11 cellular contexts compared by ENCODE assay signal in genomic region chr10:106401161-106401560, GRCh38.
A peak's percentile ranks its signal among the peaks of the same experiment; 100 is the strongest.
DNase-seq lines count a peak whose midpoint lies in the region; ATAC-seq and TF ChIP-seq lines count a peak whose summit lies in the region.
"Had no signal": no experiment of that assay in that cellular context is flagged by ENCODE, and none has a peak within 500 bp of the region (broad histone marks: within the 10 kb centered on the region; RNA-seq: fewer than 3 reads in every experiment).

No MANE protein-coding gene starts in this region.

- no peak overlapping the region for H2BK120ac ChIP-seq in mesendoderm (ENCODE audit: low read depth, low read length)

- no peak overlapping the region for H3K18ac ChIP-seq in mesendoderm (ENCODE audit: low read length)

- H3K27ac Mint-ChIP-seq in CD14-positive monocyte, result no peak overlapping the region
- no peak overlapping the region for H3K27ac Mint-ChIP-seq in activated naive CD4-positive, alpha-beta T cell treated with anti-CD3 and anti-CD28 coated beads for 36 hours
- H3K27ac Mint-ChIP-seq: naive thymus-derived CD4-positive, alpha-beta T cell had no signal

- DNase-seq in Caki2 (ENCODE audit: low read depth) (peak; percentile 5), NAMALWA (ENCODE audit: low spot score) (peak; percentile 5), dorsolateral prefrontal cortex (no peak), mesendoderm (peak; percentile 26), CD14-positive monocyte (ENCODE audit: low spot score) (no peak)
- DNase-seq in activated naive CD4-positive, alpha-beta T cell treated with anti-CD3 and anti-CD28 coated beads for 36 hours, result no peak
- DNase-seq: activated effector memory CD4-positive, alpha-beta T cell treated with Interleukin-2 at 50 U/mL for 16 hours; kidney; naive thymus-derived CD4-positive, alpha-beta T cell had no signal

- no peak overlapping the region for H3K4me3 Mint-ChIP-seq in CD14-positive monocyte
- H3K4me3 Mint-ChIP-seq in activated naive CD4-positive, alpha-beta T cell treated with anti-CD3 and anti-CD28 coated beads for 36 hours, result no peak overlapping the region
- H3K4me3 Mint-ChIP-seq: naive thymus-derived CD4-positive, alpha-beta T cell had no signal

- no peaks in the 10 kb centered on the region for H3K36me3 Mint-ChIP-seq in CD14-positive monocyte
- H3K36me3 Mint-ChIP-seq in activated naive CD4-positive, alpha-beta T cell treated with anti-CD3 and anti-CD28 coated beads for 36 hours (ENCODE audit: low read depth), result no peaks in the 10 kb centered on the region
- H3K36me3 Mint-ChIP-seq: naive thymus-derived CD4-positive, alpha-beta T cell had no signal

- no peak overlapping the region for H4K5ac ChIP-seq in mesendoderm (ENCODE audit: low read length)

- H3K23ac ChIP-seq in mesendoderm (ENCODE audit: low read length), result no peak overlapping the region

- no peaks in the 10 kb centered on the region for H3K27me3 ChIP-seq in dorsolateral prefrontal cortex
- no peaks in the 10 kb centered on the region for H3K27me3 ChIP-seq in mesendoderm (ENCODE audit: insufficient read depth, low read length, poor library complexity)

- no peak overlapping the region for H3K27ac ChIP-seq in dorsolateral prefrontal cortex
- no peak overlapping the region for H3K27ac ChIP-seq in mesendoderm (ENCODE audit: low read depth, low read length)

- peak overlapping the region; percentile 24 for H3K9ac ChIP-seq in mesendoderm (ENCODE audit: low read length)

- H3K79me2 ChIP-seq in mesendoderm (ENCODE audit: control insufficient read depth, insufficient read depth, low read length), result no peaks in the 10 kb centered on the region

- H3K4me3 ChIP-seq in dorsolateral prefrontal cortex, result no peak overlapping the region
- no peak overlapping the region for H3K4me3 ChIP-seq in mesendoderm (ENCODE audit: low read length)

- in situ Hi-C loops in Caki2 (cut with HindIII; ENCODE audit: low pct_unique_long_range_greater_than_20kb, low sequenced_read_pairs), result no loop called here

- H3K4me2 ChIP-seq in mesendoderm (ENCODE audit: low read length), result no peak overlapping the region

- H4K8ac ChIP-seq in mesendoderm (ENCODE audit: low read depth, low read length), result no peak overlapping the region

- H3K36me3 ChIP-seq in mesendoderm (ENCODE audit: control insufficient read depth, insufficient read depth, low read length), result no peaks in the 10 kb centered on the region

- H3K4ac ChIP-seq in mesendoderm (ENCODE audit: low read depth, low read length), result no peak overlapping the region

- peak overlapping the region; percentile 71 for H2BK5ac ChIP-seq in mesendoderm (ENCODE audit: low read length)

- CTCF ChIA-PET in activated naive CD4-positive, alpha-beta T cell treated with anti-CD3 and anti-CD28 coated beads for 36 hours (lab: Charles Lee), result no interaction called here

- peak overlapping the region; percentile 65 for H3K56ac ChIP-seq in mesendoderm (ENCODE audit: low read length)

- peaks cover 10% of the 10 kb centered on the region for H3K4me1 ChIP-seq in mesendoderm (ENCODE audit: control insufficient read depth, low read depth, low read length)

- H2BK15ac ChIP-seq in mesendoderm (replicated peaks; ENCODE audit: low read depth), result no peak overlapping the region

- H3K9me3 Mint-ChIP-seq in CD14-positive monocyte, result peaks cover 0 to 4% (median 0%) of the 10 kb centered on the region in 7 donors
- no peaks in the 10 kb centered on the region for H3K9me3 Mint-ChIP-seq in activated naive CD4-positive, alpha-beta T cell treated with anti-CD3 and anti-CD28 coated beads for 36 hours

- H3K79me1 ChIP-seq in mesendoderm (ENCODE audit: low read length), result no peaks in the 10 kb centered on the region

- no peak overlapping the region for H2AK5ac ChIP-seq in mesendoderm (ENCODE audit: low read length)

- no peaks in the 10 kb centered on the region for H3K4me1 Mint-ChIP-seq in CD14-positive monocyte
- no peaks in the 10 kb centered on the region for H3K4me1 Mint-ChIP-seq in activated naive CD4-positive, alpha-beta T cell treated with anti-CD3 and anti-CD28 coated beads for 36 hours (ENCODE audit: low read depth)
- H3K4me1 Mint-ChIP-seq: naive thymus-derived CD4-positive, alpha-beta T cell had no signal

- no peak for ATAC-seq in GM18858 (IDR thresholded peaks at IDR 0.05; ENCODE audit: unreplicated experiment)
- ATAC-seq in GM21528 (IDR thresholded peaks at IDR 0.05; ENCODE audit: low FRiP score, unreplicated experiment), result no peak
- ATAC-seq: naive thymus-derived CD4-positive, alpha-beta T cell had no signal

- TF ChIP-seq CTCF in dorsolateral prefrontal cortex (IDR thresholded peaks at IDR 0.05 in 54 of 56, conservative IDR thresholded peaks at IDR 0.05 in 2 of 56; ENCODE audit: low read depth in 1 of 56, partially characterized antibody in 56 of 56) (peak in 55 of 56 donors; percentile 30 to 73 (median 55)), CD14-positive monocyte (IDR thresholded peaks at IDR 0.05) (no peak)

- intact Hi-C loops in dorsolateral prefrontal cortex (cut with DNase I) (loop anchor here (5.0 kb wide), 2 partner anchors 111 to 171 kb away; no protein-coding TSS in a partner anchor), CD14-positive monocyte (cut with micrococcal nuclease) (no loop called here)
- intact Hi-C loops in activated naive CD4-positive, alpha-beta T cell treated with anti-CD3 and anti-CD28 coated beads for 36 hours (cut with micrococcal nuclease), result no loop called here

- H3K27me3 Mint-ChIP-seq in CD14-positive monocyte (ENCODE audit: low read depth in 3 of 3), result no peaks in the 10 kb centered on the region
- H3K27me3 Mint-ChIP-seq in activated naive CD4-positive, alpha-beta T cell treated with anti-CD3 and anti-CD28 coated beads for 36 hours (ENCODE audit: low read depth), result no peaks in the 10 kb centered on the region
- H3K27me3 Mint-ChIP-seq: naive thymus-derived CD4-positive, alpha-beta T cell had no signal

Comparison
In these comparisons a context has a peak if more than half of its experiments do, and no peak if none do; other contexts are left out.
1. DNase-seq: peak in Caki2 (single experiment), NAMALWA (single experiment) and mesendoderm (single experiment); none in dorsolateral prefrontal cortex (0 of 10), CD14-positive monocyte (single experiment) and activated naive CD4-positive, alpha-beta T cell treated with anti-CD3 and anti-CD28 coated beads for 36 hours (single experiment).
2. intact Hi-C loops: an anchor here in dorsolateral prefrontal cortex (5.0 kb wide); none called in CD14-positive monocyte and activated naive CD4-positive, alpha-beta T cell treated with anti-CD3 and anti-CD28 coated beads for 36 hours.